In the genomic region with DNA sequence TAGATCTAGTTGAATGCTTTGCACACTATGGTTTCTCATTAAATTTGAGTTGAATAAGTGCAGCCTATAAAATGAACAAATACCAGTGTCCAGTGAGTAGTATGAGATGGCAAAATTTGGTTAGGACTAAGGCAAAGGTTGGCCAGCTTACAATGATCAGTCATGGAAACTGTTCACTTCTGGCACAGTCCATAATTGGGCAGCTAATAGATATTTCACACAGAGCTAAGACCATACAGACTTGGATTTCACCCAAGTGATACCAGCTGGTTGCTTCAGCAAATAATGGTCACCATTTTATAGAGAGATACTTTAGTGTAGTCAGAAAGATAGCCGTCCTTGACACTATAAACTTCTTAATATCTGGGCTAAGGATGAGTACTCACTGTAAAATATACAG, we compare ENCODE assay signal across 19 cellular contexts.
"Had no signal": no experiment of that assay in that cellular context is flagged by ENCODE, and none has a peak within 500 bp of the region (broad histone marks: within the 10 kb centered on the region; RNA-seq: fewer than 3 reads in every experiment).

No MANE protein-coding gene starts in this region.

- ATAC-seq: activated CD8-positive, alpha-beta memory T cell treated with anti-CD3 and anti-CD28 coated beads, Interleukin-2, amount 10 ng/mL, durations not matched to agents 7 days and 5 days; activated CD8-positive, alpha-beta T cell treated with anti-CD3 and anti-CD28 coated beads for 36 hours; activated naive CD8-positive, alpha-beta T cell treated with anti-CD3 and anti-CD28 coated beads, Interleukin-2, amount 50 U/mL, for 24 hours; heart left ventricle; natural killer cell; stimulated activated memory B cell treated with anti-CD40 and anti-IgM and Interleukin-4, amounts not matched to agents 10 μg/mL and 1 μg/mL and 100 μg/mL, for 72 hours had no signal

- DNase-seq: activated CD4-positive, alpha-beta T cell treated with anti-CD3 and anti-CD28 coated beads, Interleukin-2, amount 10 ng/mL, durations not matched to agents 7 days and 5 days; activated CD4-positive, CD25-positive, alpha-beta regulatory T cell treated with anti-CD3 and anti-CD28 coated beads, Interleukin-2, amount 50 U/mL, for 72 hours; activated CD8-positive, alpha-beta memory T cell treated with anti-CD3 and anti-CD28 coated beads, Interleukin-2, amount 10 ng/mL, durations not matched to agents 7 days and 5 days; activated CD8-positive, alpha-beta T cell treated with anti-CD3 and anti-CD28 coated beads for 36 hours; activated effector memory CD4-positive, alpha-beta T cell treated with anti-CD3 and anti-CD28 coated beads, Interleukin-2, amount 50 U/mL, for 16 hours; activated naive CD4-positive, alpha-beta T cell treated with anti-CD3 and anti-CD28 coated beads, Interleukin-2, amount 10 ng/mL, durations not matched to agents 7 days and 5 days; activated naive CD8-positive, alpha-beta T cell treated with anti-CD3 and anti-CD28 coated beads, Interleukin-2, amount 50 U/mL, for 24 hours; activated T-cell treated with anti-CD3 and anti-CD28 coated beads for 4 hours; heart left ventricle; midbrain; natural killer cell; sigmoid colon; stimulated activated CD4-positive, alpha-beta T cell treated with anti-CD3 and anti-CD28 coated beads, Interleukin-15, amount 100 ng/mL, for 24 hours; stomach; uterus had no signal

- H3K4me3 ChIP-seq: heart left ventricle, sigmoid colon, smooth muscle cell, stomach, suprapubic skin, tibial nerve, uterus had no signal
